Comparison of ENCODE assay signal across 38 cellular contexts in the genomic region with DNA sequence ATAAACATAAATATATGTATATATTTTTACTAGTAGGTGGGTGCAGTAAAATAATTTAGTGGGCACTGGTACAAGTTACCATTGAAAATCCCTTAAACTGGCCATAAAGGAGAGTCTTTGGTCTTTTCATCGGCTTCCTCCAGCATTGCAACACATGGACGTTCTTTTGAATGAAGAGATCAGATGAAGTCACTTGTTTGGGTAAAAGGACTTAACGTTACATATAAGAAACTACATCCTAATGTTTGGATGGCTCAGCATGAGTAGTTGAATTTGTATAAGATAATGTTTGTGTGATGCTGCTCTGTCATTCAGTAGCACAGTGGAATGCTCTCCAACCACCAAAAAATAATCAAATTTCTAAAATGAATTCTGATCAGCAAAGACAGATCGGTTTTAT. TPM values are rescaled to one million over a fixed set of nuclear protein-coding genes. Genes with fewer than 3 reads are reported as not detected.
"Had no signal": no experiment of that assay in that cellular context is flagged by ENCODE, and none has a peak within 500 bp of the region (broad histone marks: within the 10 kb centered on the region; RNA-seq: fewer than 3 reads in every experiment).

No MANE protein-coding gene starts in this region.

- H3K36me3 ChIP-seq: ascending aorta, brain microvascular endothelial cell, breast epithelium, WERI-Rb-1 had no signal

- H3K9me3 Mint-ChIP-seq: activated CD4-positive, alpha-beta memory T cell treated with anti-CD3 and anti-CD28 coated beads, Interleukin-2, amount 10 ng/mL, durations not matched to agents 7 days and 5 days; activated CD4-positive, alpha-beta T cell treated with anti-CD3 and anti-CD28 coated beads, Interleukin-2, amount 10 ng/mL, durations not matched to agents 7 days and 5 days; activated naive CD4-positive, alpha-beta T cell treated with anti-CD3 and anti-CD28 coated beads, Interleukin-2, amount 10 ng/mL, durations not matched to agents 7 days and 5 days; activated naive CD4-positive, alpha-beta T cell treated with anti-CD3 and anti-CD28 coated beads, Interleukin-2, amount 50 U/mL, for 24 hours; activated naive CD8-positive, alpha-beta T cell treated with anti-CD3 and anti-CD28 coated beads, Interleukin-2, amount 10 ng/mL, durations not matched to agents 7 days and 5 days; activated naive CD8-positive, alpha-beta T cell treated with anti-CD3 and anti-CD28 coated beads, Interleukin-2, amount 50 U/mL, for 24 hours; activated T-cell treated with anti-CD3 and anti-CD28 coated beads, Interleukin-2, amount 50 U/mL, for 24 hours; activated T-helper 2 cell treated with anti-CD3 and anti-CD28 coated beads, Interferon-gamma antibody, Interleukin-2, Interleukin-4, amounts not matched to agents 10 μg/mL and 5 μg/mL and 100 μg/mL, durations not matched to agents 14 hours and 24 hours and 36 hours; T-helper 1 cell treated with Interleukin-12 subunit alpha and Interleukin-12 subunit beta and Interleukin-4 antibody, amounts not matched to agents 30 μg/mL and 1 μg/mL, for 36 hours; T-helper 2 cell treated with Interferon-gamma antibody and Interleukin-4, amounts not matched to agents 5 μg/mL and 100 μg/mL, for 36 hours; WTC11 had no signal

- DNase-seq: activated CD4-positive, alpha-beta memory T cell treated with anti-CD3 and anti-CD28 coated beads, Interleukin-2, amount 10 ng/mL, durations not matched to agents 7 days and 5 days; activated CD4-positive, alpha-beta T cell treated with anti-CD3 and anti-CD28 coated beads for 1 hour; activated CD4-positive, alpha-beta T cell treated with anti-CD3 and anti-CD28 coated beads for 36 hours; activated CD4-positive, alpha-beta T cell treated with anti-CD3 and anti-CD28 coated beads for 48 hours; activated CD4-positive, alpha-beta T cell treated with anti-CD3 and anti-CD28 coated beads, Interleukin-2, amount 10 ng/mL, durations not matched to agents 7 days and 5 days; activated CD4-positive, alpha-beta T cell treated with anti-CD3 and anti-CD28 coated beads, Interleukin-2, amount 50 U/mL, for 48 hours; activated CD4-positive, CD25-positive, alpha-beta regulatory T cell; activated CD8-positive, alpha-beta memory T cell treated with anti-CD3 and anti-CD28 coated beads for 24 hours; activated CD8-positive, alpha-beta memory T cell treated with anti-CD3 and anti-CD28 coated beads, Interleukin-2, amount 10 ng/mL, durations not matched to agents 7 days and 5 days; activated CD8-positive, alpha-beta memory T cell treated with anti-CD3 and anti-CD28 coated beads, Interleukin-2, amount 50 U/mL, for 48 hours; activated CD8-positive, alpha-beta T cell treated with anti-CD3 and anti-CD28 coated beads, Interleukin-2, amount 10 ng/mL, durations not matched to agents 7 days and 5 days; activated effector memory CD4-positive, alpha-beta T cell treated with Interleukin-2 at 50 U/mL for 16 hours; activated gamma-delta T cell; activated naive CD4-positive, alpha-beta T cell treated with anti-CD3 and anti-CD28 coated beads, Interleukin-2, amount 10 ng/mL, durations not matched to agents 7 days and 5 days; activated naive CD4-positive, alpha-beta T cell treated with Interleukin-2 at 50 U/mL for 16 hours; activated naive CD8-positive, alpha-beta T cell treated with anti-CD3 and anti-CD28 coated beads, Interleukin-2, amount 10 ng/mL, durations not matched to agents 7 days and 5 days; activated naive CD8-positive, alpha-beta T cell treated with anti-CD3 and anti-CD28 coated beads, Interleukin-2, amount 50 U/mL, for 24 hours; activated T-cell treated with anti-CD3 and anti-CD28 coated beads, Interleukin-2, amount 50 U/mL, for 24 hours; activated T-cell treated with anti-CD3 and anti-CD28 coated beads, Interleukin-2, amount 50 U/mL, for 48 hours; amygdala; anterior cingulate cortex; body of pancreas; brain microvascular endothelial cell; central memory CD4-positive, alpha-beta T cell; T-helper 1 cell; T-helper 2 cell; T-helper 9 cell; WERI-Rb-1 had no signal

- FAIRE-seq: TTC549 had no signal

- H3K4me3 Mint-ChIP-seq: activated CD4-positive, alpha-beta memory T cell treated with anti-CD3 and anti-CD28 coated beads, Interleukin-2, amount 10 ng/mL, durations not matched to agents 7 days and 5 days; activated CD4-positive, alpha-beta T cell treated with anti-CD3 and anti-CD28 coated beads for 36 hours; activated CD4-positive, alpha-beta T cell treated with anti-CD3 and anti-CD28 coated beads, Interleukin-2, amount 10 ng/mL, durations not matched to agents 7 days and 5 days; activated CD8-positive, alpha-beta memory T cell treated with anti-CD3 and anti-CD28 coated beads, Interleukin-2, amount 10 ng/mL, durations not matched to agents 7 days and 5 days; activated CD8-positive, alpha-beta T cell treated with anti-CD3 and anti-CD28 coated beads, Interleukin-2, amount 10 ng/mL, durations not matched to agents 7 days and 5 days; activated naive CD4-positive, alpha-beta T cell treated with anti-CD3 and anti-CD28 coated beads, Interleukin-2, amount 10 ng/mL, durations not matched to agents 7 days and 5 days; activated naive CD4-positive, alpha-beta T cell treated with anti-CD3 and anti-CD28 coated beads, Interleukin-2, amount 50 U/mL, for 24 hours; activated naive CD8-positive, alpha-beta T cell; activated naive CD8-positive, alpha-beta T cell treated with anti-CD3 and anti-CD28 coated beads, Interleukin-2, amount 10 ng/mL, durations not matched to agents 7 days and 5 days; activated naive CD8-positive, alpha-beta T cell treated with anti-CD3 and anti-CD28 coated beads, Interleukin-2, amount 50 U/mL, for 24 hours; activated T-cell treated with anti-CD3 and anti-CD28 coated beads, Interleukin-2, amount 50 U/mL, for 24 hours; T-helper 1 cell treated with Interleukin-12 subunit alpha and Interleukin-12 subunit beta and Interleukin-4 antibody, amounts not matched to agents 30 μg/mL and 1 μg/mL, for 36 hours; T-helper 2 cell treated with Interferon-gamma antibody and Interleukin-4, amounts not matched to agents 5 μg/mL and 100 μg/mL, for 36 hours; WTC11 had no signal

- H3K4me1 Mint-ChIP-seq: activated CD4-positive, alpha-beta memory T cell treated with anti-CD3 and anti-CD28 coated beads, Interleukin-2, amount 10 ng/mL, durations not matched to agents 7 days and 5 days; activated CD8-positive, alpha-beta memory T cell treated with anti-CD3 and anti-CD28 coated beads, Interleukin-2, amount 10 ng/mL, durations not matched to agents 7 days and 5 days; activated naive CD8-positive, alpha-beta T cell treated with anti-CD3 and anti-CD28 coated beads, Interleukin-2, amount 10 ng/mL, durations not matched to agents 7 days and 5 days; WTC11 had no signal

- H3K4me1 ChIP-seq: ascending aorta, body of pancreas, breast epithelium had no signal

- H3K27me3 Mint-ChIP-seq: activated CD4-positive, alpha-beta T cell treated with anti-CD3 and anti-CD28 coated beads, Interleukin-2, amount 10 ng/mL, durations not matched to agents 7 days and 5 days; activated naive CD4-positive, alpha-beta T cell treated with anti-CD3 and anti-CD28 coated beads, Interleukin-2, amount 50 U/mL, for 24 hours; activated naive CD8-positive, alpha-beta T cell; activated naive CD8-positive, alpha-beta T cell treated with anti-CD3 and anti-CD28 coated beads, Interleukin-2, amount 10 ng/mL, durations not matched to agents 7 days and 5 days; activated T-cell treated with anti-CD3 and anti-CD28 coated beads, Interleukin-2, amount 50 U/mL, for 24 hours had no signal

- H3K36me3 Mint-ChIP-seq: activated CD8-positive, alpha-beta memory T cell treated with anti-CD3 and anti-CD28 coated beads, Interleukin-2, amount 10 ng/mL, durations not matched to agents 7 days and 5 days; activated naive CD4-positive, alpha-beta T cell treated with anti-CD3 and anti-CD28 coated beads, Interleukin-2, amount 10 ng/mL, durations not matched to agents 7 days and 5 days; activated naive CD4-positive, alpha-beta T cell treated with anti-CD3 and anti-CD28 coated beads, Interleukin-2, amount 50 U/mL, for 24 hours; activated naive CD8-positive, alpha-beta T cell; activated naive CD8-positive, alpha-beta T cell treated with anti-CD3 and anti-CD28 coated beads, Interleukin-2, amount 10 ng/mL, durations not matched to agents 7 days and 5 days; WTC11 had no signal

- H3K27me3 ChIP-seq: ascending aorta, body of pancreas, brain microvascular endothelial cell, breast epithelium had no signal

- ATAC-seq: activated CD4-positive, alpha-beta T cell treated with anti-CD3 and anti-CD28 coated beads for 36 hours; activated CD4-positive, CD25-positive, alpha-beta regulatory T cell treated with anti-CD3 and anti-CD28 coated beads, Interleukin-2, amount 50 U/mL, for 24 hours; activated CD8-positive, alpha-beta memory T cell treated with anti-CD3 and anti-CD28 coated beads, Interleukin-2, amount 10 ng/mL, durations not matched to agents 7 days and 5 days; activated CD8-positive, alpha-beta T cell treated with anti-CD3 and anti-CD28 coated beads, Interleukin-2, amount 10 ng/mL, durations not matched to agents 7 days and 5 days; activated naive CD8-positive, alpha-beta T cell treated with anti-CD3 and anti-CD28 coated beads, Interleukin-2, amount 50 U/mL, for 24 hours; body of pancreas; WTC11 had no signal

- H3K9me3 ChIP-seq: ascending aorta, body of pancreas, breast epithelium had no signal

- H3K4me3 ChIP-seq: ascending aorta, body of pancreas, breast epithelium had no signal

- H3K27ac Mint-ChIP-seq: activated CD4-positive, alpha-beta memory T cell treated with anti-CD3 and anti-CD28 coated beads, Interleukin-2, amount 10 ng/mL, durations not matched to agents 7 days and 5 days; activated CD4-positive, alpha-beta T cell treated with anti-CD3 and anti-CD28 coated beads for 36 hours; activated CD4-positive, alpha-beta T cell treated with anti-CD3 and anti-CD28 coated beads, Interleukin-2, amount 10 ng/mL, durations not matched to agents 7 days and 5 days; activated CD8-positive, alpha-beta memory T cell treated with anti-CD3 and anti-CD28 coated beads, Interleukin-2, amount 10 ng/mL, durations not matched to agents 7 days and 5 days; activated CD8-positive, alpha-beta T cell treated with anti-CD3 and anti-CD28 coated beads, Interleukin-2, amount 10 ng/mL, durations not matched to agents 7 days and 5 days; activated naive CD4-positive, alpha-beta T cell treated with anti-CD3 and anti-CD28 coated beads, Interleukin-2, amount 10 ng/mL, durations not matched to agents 7 days and 5 days; activated naive CD4-positive, alpha-beta T cell treated with anti-CD3 and anti-CD28 coated beads, Interleukin-2, amount 50 U/mL, for 24 hours; activated naive CD8-positive, alpha-beta T cell; activated naive CD8-positive, alpha-beta T cell treated with anti-CD3 and anti-CD28 coated beads, Interleukin-2, amount 10 ng/mL, durations not matched to agents 7 days and 5 days; activated naive CD8-positive, alpha-beta T cell treated with anti-CD3 and anti-CD28 coated beads, Interleukin-2, amount 50 U/mL, for 24 hours; activated T-cell treated with anti-CD3 and anti-CD28 coated beads, Interleukin-2, amount 50 U/mL, for 24 hours; activated T-helper 2 cell treated with anti-CD3 and anti-CD28 coated beads, Interferon-gamma antibody, Interleukin-2, Interleukin-4, amounts not matched to agents 10 μg/mL and 5 μg/mL and 100 μg/mL, durations not matched to agents 14 hours and 24 hours and 36 hours; T-helper 1 cell treated with Interleukin-12 subunit alpha and Interleukin-12 subunit beta and Interleukin-4 antibody, amounts not matched to agents 30 μg/mL and 1 μg/mL, for 36 hours; T-helper 2 cell treated with Interferon-gamma antibody and Interleukin-4, amounts not matched to agents 5 μg/mL and 100 μg/mL, for 36 hours; WTC11 had no signal

- H3K27ac ChIP-seq: ascending aorta, body of pancreas, brain microvascular endothelial cell, breast epithelium, WERI-Rb-1 had no signal

RNA-seq across cellular contexts. Expression of a gene that starts 31.6 kb away (rescaled TPM):
- total RNA-seq: activated CD4-positive, alpha-beta memory T cell treated with anti-CD3 and anti-CD28 coated beads, Interleukin-2, amount 10 ng/mL, durations not matched to agents 7 days and 5 days; activated CD4-positive, alpha-beta T cell treated with anti-CD3 and anti-CD28 coated beads, Interleukin-2, amount 10 ng/mL, durations not matched to agents 7 days and 5 days; activated CD8-positive, alpha-beta memory T cell treated with anti-CD3 and anti-CD28 coated beads, Interleukin-2, amount 10 ng/mL, durations not matched to agents 7 days and 5 days; activated CD8-positive, alpha-beta T cell treated with anti-CD3 and anti-CD28 coated beads, Interleukin-2, amount 10 ng/mL, durations not matched to agents 7 days and 5 days; activated T-helper 2 cell treated with anti-CD3 and anti-CD28 coated beads, Interferon-gamma antibody, Interleukin-2, Interleukin-4, amounts not matched to agents 10 μg/mL and 5 μg/mL and 100 μg/mL, durations not matched to agents 14 hours and 24 hours and 36 hours had no signal
